In the genomic region with DNA sequence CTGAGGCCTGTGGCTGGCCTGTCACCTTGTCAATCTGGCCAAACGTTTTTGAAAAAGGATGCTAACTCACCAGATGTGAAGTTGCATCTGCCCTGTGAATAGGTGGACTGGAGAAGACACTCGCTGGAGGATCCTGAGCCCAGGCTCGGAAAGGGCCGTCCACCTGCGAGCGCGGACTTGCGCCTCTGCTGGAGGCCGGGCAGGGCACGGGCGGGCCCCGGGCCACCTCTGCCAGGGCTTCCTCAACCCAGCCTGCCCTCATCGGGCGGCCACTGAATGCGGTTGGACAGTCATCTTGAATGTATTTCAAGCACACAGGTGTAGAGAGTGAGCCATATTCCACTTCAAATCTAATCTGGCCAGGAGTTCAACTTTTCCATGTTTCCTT, we compare ENCODE assay signal across 28 cellular contexts.
A peak's percentile ranks its signal among the peaks of the same experiment; 100 is the strongest.
DNase-seq lines count a peak whose midpoint lies in the region; ATAC-seq and TF ChIP-seq lines count a peak whose summit lies in the region.
"Had no signal": no experiment of that assay in that cellular context is flagged by ENCODE, and none has a peak within 500 bp of the region (broad histone marks: within the 10 kb centered on the region; RNA-seq: fewer than 3 reads in every experiment).

No MANE protein-coding gene starts in this region.

- H2AFZ ChIP-seq in parathyroid adenoma: no peak overlapping the region

- H3K4me2 ChIP-seq in parathyroid adenoma (ENCODE audit: low read length): no peak overlapping the region

- H3K4me1 ChIP-seq in parathyroid adenoma: no peaks in the 10 kb centered on the region

- H3K27me3 ChIP-seq in parathyroid adenoma (ENCODE audit: control insufficient read depth, insufficient read depth, low read length): no peaks in the 10 kb centered on the region
- H3K27me3 ChIP-seq: tibial artery had no signal

- ATAC-seq in WTC11 (no peak), HG03025 (IDR thresholded peaks at IDR 0.05; ENCODE audit: low FRiP score, unreplicated experiment) (no peak)

- DNase-seq in GM20000 (ENCODE audit: low spot score) (peak; percentile 47), WTC11 (ENCODE audit: low spot score) (no peak), glutamatergic neuron (no peak), ecto neural progenitor cell (ENCODE audit: low spot score) (no peak), cerebellum (ENCODE audit: low spot score) (no peak)
- no peak for DNase-seq in activated CD4-positive, alpha-beta T cell treated with anti-CD3 and anti-CD28 coated beads for 1 hour
- DNase-seq: activated CD4-positive, alpha-beta memory T cell treated with anti-CD3 and anti-CD28 coated beads for 36 hours; activated CD4-positive, CD25-positive, alpha-beta regulatory T cell treated with anti-CD3 and anti-CD28 coated beads, Interleukin-2, amount 50 U/mL, for 72 hours; activated CD8-positive, alpha-beta memory T cell treated with anti-CD3 and anti-CD28 coated beads, Interleukin-2, amount 50 U/mL, for 48 hours; activated naive CD4-positive, alpha-beta T cell treated with anti-CD3 and anti-CD28 coated beads for 36 hours; brain microvascular endothelial cell; CD4-positive, alpha-beta memory T cell; Kasumi-1; mammary epithelial cell; NCI-H1417 treated with DMSO at 0.1 percent for 48 hours; NCI-H2081; NCI-H2227 treated with DMSO at 0.1 percent for 48 hours; NCI-H526 treated with DMSO at 0.1 percent for 48 hours; occipital lobe; SHP77 treated with DMSO at 0.1 percent for 48 hours; stimulated activated CD4-positive, alpha-beta T cell treated with anti-CD3 and anti-CD28 coated beads, Interleukin-1b, Interleukin-23, amount 100 ng/mL, for 48 hours; tibial artery had no signal

- no peak overlapping the region for H3K4me3 ChIP-seq in parathyroid adenoma (ENCODE audit: low read depth, low read length)

- POLR2A ChIA-PET in WTC11 (lab: Charles Lee): no interaction called here

- CTCF ChIA-PET in WTC11 (lab: Charles Lee): interaction anchor here (0.8 kb wide), 1 partner anchor 483 kb away, joined by 3 read pairs; no protein-coding TSS in a partner anchor

- H3K9me3 Mint-ChIP-seq in WTC11: no peaks in the 10 kb centered on the region
- peaks cover 5% of the 10 kb centered on the region for H3K9me3 Mint-ChIP-seq in glutamatergic neuron (ENCODE audit: unreplicated experiment)
- H3K9me3 Mint-ChIP-seq: activated CD4-positive, alpha-beta memory T cell treated with anti-CD3 and anti-CD28 coated beads for 36 hours; natural killer cell treated with Interleukin-12 subunit alpha and Interleukin-12 subunit beta and Interleukin-15 and Interleukin-18, amount 100 ng/mL, for 72 hours; stimulated activated naive CD8-positive, alpha-beta T cell treated with anti-CD3 and anti-CD28 coated beads, Interleukin-15, Interleukin-2, amounts not matched to agents 100 ng/mL and 50 ng/mL, for 24 hours had no signal

- H3K9ac ChIP-seq in parathyroid adenoma: no peak overlapping the region

- H3K4me1 Mint-ChIP-seq in WTC11 (peaks cover 4% of the 10 kb centered on the region), glutamatergic neuron (ENCODE audit: low read depth, unreplicated experiment) (peaks cover 3% of the 10 kb centered on the region)
- H3K4me1 Mint-ChIP-seq: B cell had no signal

- H3K79me2 ChIP-seq in parathyroid adenoma: no peaks in the 10 kb centered on the region

- no peaks in the 10 kb centered on the region for H3K36me3 ChIP-seq in parathyroid adenoma (ENCODE audit: control insufficient read depth, insufficient read depth, low read length)
- H3K36me3 ChIP-seq: brain microvascular endothelial cell had no signal

- no peaks in the 10 kb centered on the region for H3K9me3 ChIP-seq in parathyroid adenoma (ENCODE audit: control insufficient read depth, low read length)
- H3K9me3 ChIP-seq: tibial artery had no signal

- no peaks in the 10 kb centered on the region for H3K36me3 Mint-ChIP-seq in WTC11
- peaks cover 6% of the 10 kb centered on the region for H3K36me3 Mint-ChIP-seq in glutamatergic neuron (ENCODE audit: unreplicated experiment)
- H3K36me3 Mint-ChIP-seq: natural killer cell treated with Interleukin-12 subunit alpha and Interleukin-12 subunit beta and Interleukin-15 and Interleukin-18, amount 100 ng/mL, for 72 hours had no signal

- no peak for TF ChIP-seq CTCF in GM20000 (IDR thresholded peaks at IDR 0.05; ENCODE audit: extremely low read depth, missing control alignments)
- no peak for TF ChIP-seq CTCF in WTC11 (IDR thresholded peaks at IDR 0.05)
- no peak for TF ChIP-seq CTCF in glutamatergic neuron (IDR thresholded peaks at IDR 0.05; ENCODE audit: partially characterized antibody, unreplicated experiment)
- TF ChIP-seq CTCF in parathyroid adenoma (IDR thresholded peaks at IDR 0.05): no peak

- peak overlapping the region; percentile 51 for H3K27ac ChIP-seq in parathyroid adenoma
- H3K27ac ChIP-seq: brain microvascular endothelial cell, epithelial cell of prostate had no signal

- H3K4me3 Mint-ChIP-seq in WTC11 (peak overlapping the region; percentile 62), glutamatergic neuron (ENCODE audit: unreplicated experiment) (peak overlapping the region; percentile 52)
- H3K4me3 Mint-ChIP-seq: activated CD4-positive, alpha-beta memory T cell treated with anti-CD3 and anti-CD28 coated beads for 36 hours; activated naive CD4-positive, alpha-beta T cell treated with anti-CD3 and anti-CD28 coated beads for 36 hours; B cell; CD4-positive, alpha-beta memory T cell; natural killer cell treated with Interleukin-12 subunit alpha and Interleukin-12 subunit beta and Interleukin-15 and Interleukin-18, amount 100 ng/mL, for 72 hours; stimulated activated naive CD8-positive, alpha-beta T cell treated with anti-CD3 and anti-CD28 coated beads, Interleukin-15, Interleukin-2, amounts not matched to agents 100 ng/mL and 50 ng/mL, for 24 hours had no signal

- H3K27me3 Mint-ChIP-seq in WTC11 (ENCODE audit: low read depth) (peaks cover 15% of the 10 kb centered on the region; the same call in 1 of the 2 replicates), glutamatergic neuron (ENCODE audit: unreplicated experiment) (peaks cover 7% of the 10 kb centered on the region)
- H3K27me3 Mint-ChIP-seq: activated CD4-positive, alpha-beta memory T cell treated with anti-CD3 and anti-CD28 coated beads for 36 hours; B cell; CD4-positive, alpha-beta memory T cell; stimulated activated naive CD8-positive, alpha-beta T cell treated with anti-CD3 and anti-CD28 coated beads, Interleukin-15, Interleukin-2, amounts not matched to agents 100 ng/mL and 50 ng/mL, for 24 hours had no signal

- H3K27ac Mint-ChIP-seq in WTC11 (no peak overlapping the region), glutamatergic neuron (ENCODE audit: unreplicated experiment) (no peak overlapping the region)
- H3K27ac Mint-ChIP-seq: activated CD4-positive, alpha-beta memory T cell treated with anti-CD3 and anti-CD28 coated beads for 36 hours; activated naive CD4-positive, alpha-beta T cell treated with anti-CD3 and anti-CD28 coated beads for 36 hours; B cell; natural killer cell treated with Interleukin-12 subunit alpha and Interleukin-12 subunit beta and Interleukin-15 and Interleukin-18, amount 100 ng/mL, for 72 hours; stimulated activated naive CD8-positive, alpha-beta T cell treated with anti-CD3 and anti-CD28 coated beads, Interleukin-15, Interleukin-2, amounts not matched to agents 100 ng/mL and 50 ng/mL, for 24 hours had no signal

TF ChIP-seq in WTC11, 78 proteins besides CTCF, POLR2A, EP300 and RAD21:
- TF ChIP-seq ZNF317 (CRISPR knock-in tag; IDR thresholded peaks at IDR 0.05; ENCODE audit: borderline replicate concordance, low read depth) (no peak), ZNF232 (CRISPR knock-in tag; IDR thresholded peaks at IDR 0.05) (no peak), ZNF121 (CRISPR knock-in tag; IDR thresholded peaks at IDR 0.05) (no peak), ZNF263 (CRISPR knock-in tag; IDR thresholded peaks at IDR 0.05; ENCODE audit: low read depth) (no peak)
- TF ChIP-seq, protein P1, sequence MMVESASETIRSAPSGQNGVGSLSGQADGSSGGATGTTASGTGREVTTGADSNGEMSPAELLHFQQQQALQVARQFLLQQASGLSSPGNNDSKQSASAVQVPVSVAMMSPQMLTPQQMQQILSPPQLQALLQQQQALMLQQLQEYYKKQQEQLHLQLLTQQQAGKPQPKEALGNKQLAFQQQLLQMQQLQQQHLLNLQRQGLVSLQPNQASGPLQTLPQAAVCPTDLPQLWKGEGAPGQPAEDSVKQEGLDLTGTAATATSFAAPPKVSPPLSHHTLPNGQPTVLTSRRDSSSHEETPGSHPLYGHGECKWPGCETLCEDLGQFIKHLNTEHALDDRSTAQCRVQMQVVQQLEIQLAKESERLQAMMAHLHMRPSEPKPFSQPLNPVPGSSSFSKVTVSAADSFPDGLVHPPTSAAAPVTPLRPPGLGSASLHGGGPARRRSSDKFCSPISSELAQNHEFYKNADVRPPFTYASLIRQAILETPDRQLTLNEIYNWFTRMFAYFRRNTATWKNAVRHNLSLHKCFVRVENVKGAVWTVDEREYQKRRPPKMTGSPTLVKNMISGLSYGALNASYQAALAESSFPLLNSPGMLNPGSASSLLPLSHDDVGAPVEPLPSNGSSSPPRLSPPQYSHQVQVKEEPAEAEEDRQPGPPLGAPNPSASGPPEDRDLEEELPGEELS (CRISPR knock-in tag; IDR thresholded peaks at IDR 0.05): no peak
- TF ChIP-seq, protein P2, sequence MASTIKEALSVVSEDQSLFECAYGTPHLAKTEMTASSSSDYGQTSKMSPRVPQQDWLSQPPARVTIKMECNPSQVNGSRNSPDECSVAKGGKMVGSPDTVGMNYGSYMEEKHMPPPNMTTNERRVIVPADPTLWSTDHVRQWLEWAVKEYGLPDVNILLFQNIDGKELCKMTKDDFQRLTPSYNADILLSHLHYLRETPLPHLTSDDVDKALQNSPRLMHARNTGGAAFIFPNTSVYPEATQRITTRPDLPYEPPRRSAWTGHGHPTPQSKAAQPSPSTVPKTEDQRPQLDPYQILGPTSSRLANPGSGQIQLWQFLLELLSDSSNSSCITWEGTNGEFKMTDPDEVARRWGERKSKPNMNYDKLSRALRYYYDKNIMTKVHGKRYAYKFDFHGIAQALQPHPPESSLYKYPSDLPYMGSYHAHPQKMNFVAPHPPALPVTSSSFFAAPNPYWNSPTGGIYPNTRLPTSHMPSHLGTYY (CRISPR knock-in tag; IDR thresholded peaks at IDR 0.05): no peak
TF ChIP-seq in WTC11: peak in this region for 0.
